ENCODE assay signal across 11 cellular contexts in the genomic region with DNA sequence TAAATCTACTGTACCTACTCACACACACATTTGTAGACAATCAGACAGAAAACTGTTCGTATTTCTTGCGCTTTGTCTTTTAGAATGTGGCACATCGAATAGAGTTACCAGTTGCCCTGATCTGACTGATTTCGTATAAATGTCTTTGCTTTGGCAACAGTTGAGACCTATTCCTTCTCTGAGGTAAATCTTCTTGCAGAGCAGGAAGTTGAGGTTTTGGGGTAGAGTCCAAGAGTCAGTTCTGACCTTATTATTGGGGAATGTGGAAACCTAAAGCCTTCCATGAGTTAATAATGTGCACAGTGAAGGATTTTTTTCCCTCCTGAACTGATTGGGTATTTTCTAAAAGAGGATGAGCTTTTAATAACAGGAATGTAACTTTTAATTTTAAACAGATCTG.
A peak's percentile ranks its signal among the peaks of the same experiment; 100 is the strongest.
DNase-seq lines count a peak whose midpoint lies in the region; ATAC-seq, FAIRE-seq and TF ChIP-seq lines count a peak whose summit lies in the region.
"Had no signal": no experiment of that assay in that cellular context is flagged by ENCODE, and none has a peak within 500 bp of the region (broad histone marks: within the 10 kb centered on the region; RNA-seq: fewer than 3 reads in every experiment).

No MANE protein-coding gene starts in this region.

- peak; percentile 92 for FAIRE-seq in RCC 7860 (lab: Jason Lieb, UNC)
- FAIRE-seq in GM19239 (lab: Jason Lieb, UNC), result no peak

- peaks cover 29 to 34% (median 32%) of the 10 kb centered on the region in 4 donors for H3K4me1 ChIP-seq in esophagus muscularis mucosa

- peaks cover 0 to 10% (median 0%) of the 10 kb centered on the region in 7 donors for H3K9me3 Mint-ChIP-seq in CD14-positive monocyte
- H3K9me3 Mint-ChIP-seq: natural killer cell; stimulated activated effector memory CD8-positive, alpha-beta T cell treated with anti-CD3 and anti-CD28 coated beads, Interleukin-12 subunit alpha, Interleukin-12 subunit beta, amount 100 ng/mL, for 72 hours had no signal

- no peak for TF ChIP-seq POLR2A in esophagus muscularis mucosa (IDR thresholded peaks at IDR 0.05; ENCODE audit: low read depth)

- peak; percentile 83 for DNase-seq in GM03348 (ENCODE audit: low spot score)
- peak; percentile 88 for DNase-seq in RCC 7860 (ENCODE audit: low spot score)
- no peak for DNase-seq in esophagus muscularis mucosa (ENCODE audit: extremely low spot score)
- no peak for DNase-seq in sciatic nerve (ENCODE audit: low spot score)
- no peak for DNase-seq in substantia nigra (lab: John Stamatoyannopoulos, UW)
- DNase-seq in CD14-positive monocyte (ENCODE audit: low spot score), result no peak
- no peak for DNase-seq in GM19239 (ENCODE audit: insufficient read length, low spot score)
- no peak for DNase-seq in activated T-cell treated with anti-CD3 and anti-CD28 coated beads for 4 hours
- DNase-seq: effector CD8-positive, alpha-beta T cell; natural killer cell had no signal

- H3K36me3 ChIP-seq in esophagus muscularis mucosa, result no peaks in the 10 kb centered on the region

- ATAC-seq in sciatic nerve, result peak; percentile 85
- ATAC-seq: natural killer cell; stimulated activated effector memory CD8-positive, alpha-beta T cell treated with anti-CD3 and anti-CD28 coated beads, Interleukin-12 subunit alpha, Interleukin-12 subunit beta, amount 100 ng/mL, for 72 hours had no signal

- H3K9me3 ChIP-seq in esophagus muscularis mucosa, result no peaks in the 10 kb centered on the region

- TF ChIP-seq CTCF in esophagus muscularis mucosa (IDR thresholded peaks at IDR 0.05) (no peak), CD14-positive monocyte (IDR thresholded peaks at IDR 0.05) (no peak)

- H3K36me3 Mint-ChIP-seq in CD14-positive monocyte, result no peaks in the 10 kb centered on the region
- H3K36me3 Mint-ChIP-seq: natural killer cell; stimulated activated effector memory CD8-positive, alpha-beta T cell treated with anti-CD3 and anti-CD28 coated beads, Interleukin-12 subunit alpha, Interleukin-12 subunit beta, amount 100 ng/mL, for 72 hours had no signal

- no peak overlapping the region for H3K4me3 Mint-ChIP-seq in CD14-positive monocyte
- H3K4me3 Mint-ChIP-seq: natural killer cell; stimulated activated effector memory CD8-positive, alpha-beta T cell treated with anti-CD3 and anti-CD28 coated beads, Interleukin-12 subunit alpha, Interleukin-12 subunit beta, amount 100 ng/mL, for 72 hours had no signal

- H3K4me1 Mint-ChIP-seq in CD14-positive monocyte, result no peaks in the 10 kb centered on the region
- H3K4me1 Mint-ChIP-seq: natural killer cell; stimulated activated effector memory CD8-positive, alpha-beta T cell treated with anti-CD3 and anti-CD28 coated beads, Interleukin-12 subunit alpha, Interleukin-12 subunit beta, amount 100 ng/mL, for 72 hours had no signal

- intact Hi-C loops in esophagus muscularis mucosa (cut with DNase I), result no loop called here
- intact Hi-C loops in sciatic nerve (cut with DNase I), result no loop called here
- intact Hi-C loops in CD14-positive monocyte (cut with micrococcal nuclease), result no loop called here

- no peak overlapping the region for H3K4me3 ChIP-seq in esophagus muscularis mucosa

- WGBS in esophagus muscularis mucosa, result 18% methylated on average over 4 of the region's 4 CpGs

- H3K27me3 ChIP-seq in esophagus muscularis mucosa, result no peaks in the 10 kb centered on the region

- H3K27ac Mint-ChIP-seq in CD14-positive monocyte, result no peak overlapping the region
- H3K27ac Mint-ChIP-seq: natural killer cell; stimulated activated effector memory CD8-positive, alpha-beta T cell treated with anti-CD3 and anti-CD28 coated beads, Interleukin-12 subunit alpha, Interleukin-12 subunit beta, amount 100 ng/mL, for 72 hours had no signal

- H3K27me3 Mint-ChIP-seq in CD14-positive monocyte (ENCODE audit: low read depth in 3 of 3), result peaks cover 0 to 7% (median 2%) of the 10 kb centered on the region in 3 donors

- H3K27ac ChIP-seq in esophagus muscularis mucosa (replicated peaks in 1 of 4) (peak overlapping the region; percentile 16 to 49 (median 35)), substantia nigra (ENCODE audit: low read depth, low read length, poor library complexity, severe bottlenecking) (no peak overlapping the region)

- no peak for TF ChIP-seq EP300 in esophagus muscularis mucosa (IDR thresholded peaks at IDR 0.05)

Comparison
In these comparisons a context has a peak if more than half of its experiments do, and no peak if none do; other contexts are left out.
1. DNase-seq: peak in GM03348 (single experiment) and RCC 7860 (single experiment); none in esophagus muscularis mucosa (single experiment), sciatic nerve (single experiment), substantia nigra (0 of 49), CD14-positive monocyte (single experiment), GM19239 (single experiment) and activated T-cell treated with anti-CD3 and anti-CD28 coated beads for 4 hours (single experiment).